ENCODE assay signal across 1 cellular context in genomic region chr19:37969695-37970094, GRCh38.
TF ChIP-seq lines count a peak whose summit lies in the region.

No MANE protein-coding gene starts in this region.

TF ChIP-seq in IMR-90, 13 proteins besides CTCF, POLR2A, EP300 and RAD21 (continued from another document):
- TF ChIP-seq MAZ (IDR thresholded peaks at IDR 0.05; ENCODE audit: borderline replicate concordance, low read depth, low read length): no peak
TF ChIP-seq in IMR-90: peak in this region for 0.
